In the genomic region with DNA sequence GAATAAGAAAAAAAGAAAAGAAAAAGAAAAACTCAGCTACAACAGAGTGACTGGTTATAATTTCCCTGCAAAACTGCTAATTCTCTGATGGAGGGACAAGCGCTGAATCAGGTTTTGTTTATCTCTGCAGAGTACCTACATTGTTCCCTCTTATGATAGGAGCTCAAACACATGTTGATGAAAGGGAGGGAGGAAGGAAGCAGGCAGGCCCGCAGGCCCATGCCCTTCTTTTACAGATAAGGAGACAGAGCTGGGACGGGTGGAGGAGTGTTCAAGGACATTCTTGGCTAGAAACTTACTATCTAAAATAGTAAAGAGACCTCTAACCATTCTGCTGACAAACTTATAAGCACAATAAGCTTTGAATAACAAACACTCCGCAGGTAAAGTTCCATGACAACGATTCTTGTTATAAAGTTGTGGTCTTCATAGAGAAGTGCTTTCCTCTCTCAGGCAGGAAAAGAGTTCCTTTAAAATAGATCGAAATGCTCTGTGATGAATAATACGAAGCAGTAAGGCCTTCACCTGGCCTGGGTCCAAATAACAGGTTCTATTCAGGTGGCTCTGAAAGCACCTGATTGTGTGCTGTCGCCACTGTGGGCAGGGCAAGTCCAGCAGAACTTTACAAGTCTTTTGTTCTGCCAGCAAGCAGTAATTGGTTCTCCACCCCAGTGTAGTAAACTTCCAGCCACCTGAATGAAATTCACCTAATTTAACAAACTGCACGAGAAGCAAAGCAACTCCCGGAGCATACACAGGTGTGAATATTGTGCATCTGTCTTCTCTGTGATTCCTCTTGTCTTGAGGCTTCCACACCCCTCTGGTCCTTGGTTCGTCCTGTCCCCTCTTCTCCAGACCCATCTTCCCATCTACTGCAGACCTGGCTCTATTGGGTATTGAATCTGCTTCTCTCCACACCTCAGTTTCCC, we compare ENCODE assay signal across 1 cellular context.
TF ChIP-seq lines count a peak whose summit lies in the region.

No MANE protein-coding gene starts in this region.

TF ChIP-seq in K562, 482 proteins besides CTCF, POLR2A, EP300 and RAD21 (continued from another document and continues in another):
- TF ChIP-seq, protein P1, sequence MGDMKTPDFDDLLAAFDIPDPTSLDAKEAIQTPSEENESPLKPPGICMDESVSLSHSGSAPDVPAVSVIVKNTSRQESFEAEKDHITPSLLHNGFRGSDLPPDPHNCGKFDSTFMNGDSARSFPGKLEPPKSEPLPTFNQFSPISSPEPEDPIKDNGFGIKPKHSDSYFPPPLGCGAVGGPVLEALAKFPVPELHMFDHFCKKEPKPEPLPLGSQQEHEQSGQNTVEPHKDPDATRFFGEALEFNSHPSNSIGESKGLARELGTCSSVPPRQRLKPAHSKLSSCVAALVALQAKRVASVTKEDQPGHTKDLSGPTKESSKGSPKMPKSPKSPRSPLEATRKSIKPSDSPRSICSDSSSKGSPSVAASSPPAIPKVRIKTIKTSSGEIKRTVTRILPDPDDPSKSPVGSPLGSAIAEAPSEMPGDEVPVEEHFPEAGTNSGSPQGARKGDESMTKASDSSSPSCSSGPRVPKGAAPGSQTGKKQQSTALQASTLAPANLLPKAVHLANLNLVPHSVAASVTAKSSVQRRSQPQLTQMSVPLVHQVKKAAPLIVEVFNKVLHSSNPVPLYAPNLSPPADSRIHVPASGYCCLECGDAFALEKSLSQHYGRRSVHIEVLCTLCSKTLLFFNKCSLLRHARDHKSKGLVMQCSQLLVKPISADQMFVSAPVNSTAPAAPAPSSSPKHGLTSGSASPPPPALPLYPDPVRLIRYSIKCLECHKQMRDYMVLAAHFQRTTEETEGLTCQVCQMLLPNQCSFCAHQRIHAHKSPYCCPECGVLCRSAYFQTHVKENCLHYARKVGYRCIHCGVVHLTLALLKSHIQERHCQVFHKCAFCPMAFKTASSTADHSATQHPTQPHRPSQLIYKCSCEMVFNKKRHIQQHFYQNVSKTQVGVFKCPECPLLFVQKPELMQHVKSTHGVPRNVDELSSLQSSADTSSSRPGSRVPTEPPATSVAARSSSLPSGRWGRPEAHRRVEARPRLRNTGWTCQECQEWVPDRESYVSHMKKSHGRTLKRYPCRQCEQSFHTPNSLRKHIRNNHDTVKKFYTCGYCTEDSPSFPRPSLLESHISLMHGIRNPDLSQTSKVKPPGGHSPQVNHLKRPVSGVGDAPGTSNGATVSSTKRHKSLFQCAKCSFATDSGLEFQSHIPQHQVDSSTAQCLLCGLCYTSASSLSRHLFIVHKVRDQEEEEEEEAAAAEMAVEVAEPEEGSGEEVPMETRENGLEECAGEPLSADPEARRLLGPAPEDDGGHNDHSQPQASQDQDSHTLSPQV (IDR thresholded peaks at IDR 0.05): peak; percentile 72
- TF ChIP-seq IRF2 (CRISPR knock-in tag; IDR thresholded peaks at IDR 0.05): no peak
- TF ChIP-seq PTBP1 (IDR thresholded peaks at IDR 0.05; ENCODE audit: low read depth, low read length): no peak
- TF ChIP-seq CBX1 (IDR thresholded peaks at IDR 0.05; ENCODE audit: low read depth): no peak
- TF ChIP-seq SFPQ (IDR thresholded peaks at IDR 0.05; ENCODE audit: low read depth, low read length): no peak
- TF ChIP-seq MCM7 (IDR thresholded peaks at IDR 0.05): no peak
- TF ChIP-seq CBFA2T2 (conservative IDR thresholded peaks at IDR 0.05): peak; percentile 84
- no peak for TF ChIP-seq ESRRB (CRISPR knock-in tag; IDR thresholded peaks at IDR 0.05; ENCODE audit: borderline replicate concordance)
- TF ChIP-seq ZC3H4 (CRISPR knock-in tag; IDR thresholded peaks at IDR 0.05; ENCODE audit: borderline replicate concordance): no peak
- TF ChIP-seq ETS1 (conservative IDR thresholded peaks at IDR 0.05; ENCODE audit: control insufficient read depth, low read depth, low read length): no peak
- peak; percentile 81 for TF ChIP-seq TCF3 (CRISPR knock-in tag; IDR thresholded peaks at IDR 0.05)
- TF ChIP-seq TAL1 (IDR thresholded peaks at IDR 0.05): peak; percentile 74; the same call in 1 of the 2 replicates
- TF ChIP-seq POLR2H (tag; IDR thresholded peaks at IDR 0.05; ENCODE audit: low read depth): no peak
- no peak for TF ChIP-seq ZBTB5 (IDR thresholded peaks at IDR 0.05)
- TF ChIP-seq SPI1 (IDR thresholded peaks at IDR 0.05; ENCODE audit: borderline replicate concordance, low read depth, low read length): peak; percentile 47; the same call in 1 of the 2 replicates
- no peak for TF ChIP-seq NR1H2 (CRISPR knock-in tag; IDR thresholded peaks at IDR 0.05)
- TF ChIP-seq FOXP1 (CRISPR knock-in tag; IDR thresholded peaks at IDR 0.05): no peak
- no peak for TF ChIP-seq FOXA3 (CRISPR knock-in tag; conservative IDR thresholded peaks at IDR 0.05 in 1 of 2, IDR thresholded peaks at IDR 0.05 in 1 of 2)
- no peak for TF ChIP-seq ZNF699 (CRISPR knock-in tag; IDR thresholded peaks at IDR 0.05; ENCODE audit: insufficient replicate concordance)
- TF ChIP-seq ZNF436 (CRISPR knock-in tag; IDR thresholded peaks at IDR 0.05): no peak
- no peak for TF ChIP-seq RBM25 (IDR thresholded peaks at IDR 0.05; ENCODE audit: low read depth, low read length, severe bottlenecking)
- TF ChIP-seq CUX1 (CRISPR knock-in tag; IDR thresholded peaks at IDR 0.05): no peak
- TF ChIP-seq ZNF175 (CRISPR knock-in tag; IDR thresholded peaks at IDR 0.05; ENCODE audit: low read depth): no peak
- peak; percentile 45; the same call in 1 of the 2 replicates for TF ChIP-seq JUND (IDR thresholded peaks at IDR 0.05; ENCODE audit: borderline replicate concordance, low read depth, low read length)
- peak; percentile 69; the same call in 1 of the 3 replicates for TF ChIP-seq JUND (tag; IDR thresholded peaks at IDR 0.05; ENCODE audit: borderline replicate concordance, low read depth, low read length)
- no peak for TF ChIP-seq PTRF (tag; IDR thresholded peaks at IDR 0.05)
- TF ChIP-seq, protein P2, sequence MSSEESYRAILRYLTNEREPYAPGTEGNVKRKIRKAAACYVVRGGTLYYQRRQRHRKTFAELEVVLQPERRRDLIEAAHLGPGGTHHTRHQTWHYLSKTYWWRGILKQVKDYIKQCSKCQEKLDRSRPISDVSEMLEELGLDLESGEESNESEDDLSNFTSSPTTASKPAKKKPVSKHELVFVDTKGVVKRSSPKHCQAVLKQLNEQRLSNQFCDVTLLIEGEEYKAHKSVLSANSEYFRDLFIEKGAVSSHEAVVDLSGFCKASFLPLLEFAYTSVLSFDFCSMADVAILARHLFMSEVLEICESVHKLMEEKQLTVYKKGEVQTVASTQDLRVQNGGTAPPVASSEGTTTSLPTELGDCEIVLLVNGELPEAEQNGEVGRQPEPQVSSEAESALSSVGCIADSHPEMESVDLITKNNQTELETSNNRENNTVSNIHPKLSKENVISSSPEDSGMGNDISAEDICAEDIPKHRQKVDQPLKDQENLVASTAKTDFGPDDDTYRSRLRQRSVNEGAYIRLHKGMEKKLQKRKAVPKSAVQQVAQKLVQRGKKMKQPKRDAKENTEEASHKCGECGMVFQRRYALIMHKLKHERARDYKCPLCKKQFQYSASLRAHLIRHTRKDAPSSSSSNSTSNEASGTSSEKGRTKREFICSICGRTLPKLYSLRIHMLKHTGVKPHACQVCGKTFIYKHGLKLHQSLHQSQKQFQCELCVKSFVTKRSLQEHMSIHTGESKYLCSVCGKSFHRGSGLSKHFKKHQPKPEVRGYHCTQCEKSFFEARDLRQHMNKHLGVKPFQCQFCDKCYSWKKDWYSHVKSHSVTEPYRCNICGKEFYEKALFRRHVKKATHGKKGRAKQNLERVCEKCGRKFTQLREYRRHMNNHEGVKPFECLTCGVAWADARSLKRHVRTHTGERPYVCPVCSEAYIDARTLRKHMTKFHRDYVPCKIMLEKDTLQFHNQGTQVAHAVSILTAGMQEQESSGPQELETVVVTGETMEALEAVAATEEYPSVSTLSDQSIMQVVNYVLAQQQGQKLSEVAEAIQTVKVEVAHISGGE (CRISPR knock-in tag; IDR thresholded peaks at IDR 0.05): no peak
- no peak for TF ChIP-seq TGIF2 (CRISPR knock-in tag; IDR thresholded peaks at IDR 0.05)
- TF ChIP-seq LCOR (CRISPR knock-in tag; IDR thresholded peaks at IDR 0.05): peak; percentile 25; the same call in 1 of the 2 replicates
- TF ChIP-seq HEY1 (CRISPR knock-in tag; IDR thresholded peaks at IDR 0.05; ENCODE audit: borderline replicate concordance): no peak
- no peak for TF ChIP-seq MAFK (IDR thresholded peaks at IDR 0.05; ENCODE audit: low read length)
- TF ChIP-seq THAP12 (CRISPR knock-in tag; IDR thresholded peaks at IDR 0.05): no peak
- TF ChIP-seq KDM5B (IDR thresholded peaks at IDR 0.05; ENCODE audit: insufficient replicate concordance, low read depth, low read length): no peak
